8 cellular contexts compared by ENCODE assay signal in genomic region chr1:207890136-207890738, GRCh38. TPM values are rescaled to one million over a fixed set of nuclear protein-coding genes. Genes with fewer than 3 reads are reported as not detected.
DNase-seq lines count a peak whose midpoint lies in the region; ATAC-seq and FAIRE-seq lines count a peak whose summit lies in the region.

No MANE protein-coding gene starts in this region.

- DNase-seq in astrocyte of the hippocampus (ENCODE audit: low read depth, low spot score) (peak; percentile 88), kidney tubule cell (ENCODE audit: low spot score) (peak; percentile 88), substantia nigra (lab: John Stamatoyannopoulos, UW) (peak in 23 of 49 donors; percentile 13 to 59 (median 34)), DMS153 treated with DMSO at 0.1 percent for 48 hours (lab: John Stamatoyannopoulos, UW; ENCODE audit: unreplicated experiment) (no peak), frontal cortex (ENCODE audit: low spot score in 2 of 2) (no peak)

- H3K27ac ChIP-seq in substantia nigra (ENCODE audit: low read depth, low read length, poor library complexity, severe bottlenecking): peak overlapping the region; percentile 6

- FAIRE-seq in frontal cortex (lab: Jason Lieb, UNC): no peak

- peak; percentile 53 for ATAC-seq in HG02759 (IDR thresholded peaks at IDR 0.05; ENCODE audit: unreplicated experiment)
- no peak for ATAC-seq in GM19023 (IDR thresholded peaks at IDR 0.05; ENCODE audit: unreplicated experiment)
- no peak for ATAC-seq in HG03045 (IDR thresholded peaks at IDR 0.05; ENCODE audit: unreplicated experiment)

RNA-seq across cellular contexts. Expression of gene CD34, which starts 20.7 kb away (rescaled TPM):
- total RNA-seq in frontal cortex: 0.82 TPM

Comparison
In these comparisons a context has a peak if more than half of its experiments do, and no peak if none do; other contexts are left out.
1. DNase-seq: peak in astrocyte of the hippocampus (single experiment) and kidney tubule cell (single experiment); none in DMS153 treated with DMSO at 0.1 percent for 48 hours (single experiment) and frontal cortex (0 of 2).